In genomic region chr12:65275627-65276026, GRCh38 we compare ENCODE assay signal across 17 cellular contexts. TPM values are rescaled to one million over a fixed set of nuclear protein-coding genes. Genes with fewer than 3 reads are reported as not detected.
DNase-seq lines count a peak whose midpoint lies in the region; FAIRE-seq and TF ChIP-seq lines count a peak whose summit lies in the region.
"Had no signal": no experiment of that assay in that cellular context is flagged by ENCODE, and none has a peak within 500 bp of the region (broad histone marks: within the 10 kb centered on the region; RNA-seq: fewer than 3 reads in every experiment).

No MANE protein-coding gene starts in this region.

- no peak overlapping the region for H2BK12ac ChIP-seq in H1 (ENCODE audit: low read depth, low read length)

- no peak for TF ChIP-seq CTCF in mammary epithelial cell (conservative IDR thresholded peaks at IDR 0.05 in 1 of 2, IDR thresholded peaks at IDR 0.05 in 1 of 2; ENCODE audit: extremely low read depth in 1 of 2, insufficient read depth in 1 of 2, low read depth in 1 of 2, low read length in 2 of 2)
- TF ChIP-seq CTCF in breast epithelium (IDR thresholded peaks at IDR 0.05) = no peak
- no peak for TF ChIP-seq CTCF in H1 (IDR thresholded peaks at IDR 0.05; ENCODE audit: control extremely low read depth in 1 of 3, insufficient read depth in 1 of 3, low read depth in 1 of 3, low read length in 3 of 3)
- no peak for TF ChIP-seq CTCF in nephron (IDR thresholded peaks at IDR 0.05; ENCODE audit: unreplicated experiment in 3 of 3)
- no peak for TF ChIP-seq CTCF in OCI-LY7 (conservative IDR thresholded peaks at IDR 0.05; ENCODE audit: low read length)
- no peak for TF ChIP-seq CTCF in type B pancreatic cell (conservative IDR thresholded peaks at IDR 0.05)

- H3K27ac Mint-ChIP-seq in nephron (no peak overlapping the region), type B pancreatic cell (no peak overlapping the region)
- H3K27ac Mint-ChIP-seq: CD4-positive, alpha-beta memory T cell; HFFc6 had no signal

- H3K56ac ChIP-seq in H1 (replicated peaks; ENCODE audit: insufficient read length, low read depth, low read length) = no peak overlapping the region

- H4K91ac ChIP-seq in H1 (replicated peaks; ENCODE audit: insufficient read length, low read length) = no peak overlapping the region

- POLR2A ChIA-PET in H1 (lab: Charles Lee; ENCODE audit: partially characterized antibody) = interaction anchor here (1.2 kb wide), 1 partner anchor 15 kb away, joined by 4 read pairs; no protein-coding TSS in a partner anchor
- POLR2A ChIA-PET in OCI-LY7 (lab: Charles Lee) = interaction anchor here (0.9 kb wide), 1 partner anchor 10 kb away, joined by 4 read pairs; no protein-coding TSS in a partner anchor

- no peaks in the 10 kb centered on the region for H3K79me1 ChIP-seq in H1 (ENCODE audit: low read depth, low read length)

- H3K79me2 ChIP-seq in mammary epithelial cell (ENCODE audit: insufficient read depth, low read length) (peaks cover 4% of the 10 kb centered on the region), H1 (ENCODE audit: control insufficient read depth in 1 of 2, insufficient read depth in 2 of 2, low read length in 2 of 2) (no peaks in the 10 kb centered on the region), OCI-LY7 (ENCODE audit: insufficient read depth, low read depth, low read length) (no peaks in the 10 kb centered on the region)

- H3K27me3 ChIP-seq in mammary epithelial cell (ENCODE audit: insufficient read depth, low read length) (no peaks in the 10 kb centered on the region), breast epithelium (no peaks in the 10 kb centered on the region), H1 (replicated peaks in 1 of 4; ENCODE audit: control insufficient read depth in 3 of 4, extremely low read depth in 1 of 4, insufficient read depth in 3 of 4, low read length in 3 of 4) (peaks cover 0 to 4% (median 1%) of the 10 kb centered on the region in 4 experiments; a peak in 5 of 7 replicates)

- no peak overlapping the region for H3K4me2 ChIP-seq in mammary epithelial cell (ENCODE audit: insufficient read depth, low read depth, low read length)
- H3K4me2 ChIP-seq in H1 (ENCODE audit: insufficient read depth in 1 of 2, low read depth in 2 of 2, low read length in 2 of 2) = no peak overlapping the region
- H3K4me2 ChIP-seq in OCI-LY7 (ENCODE audit: low read length) = no peak overlapping the region

- no peak overlapping the region for H2AFZ ChIP-seq in mammary epithelial cell (ENCODE audit: low read depth, low read length)
- H2AFZ ChIP-seq in H1 (ENCODE audit: low read length) = 0 out of 2 replicates have a peak overlapping the region, but pooled peaks have one; percentile 17
- H2AFZ ChIP-seq in OCI-LY7 (ENCODE audit: low read length) = no peak overlapping the region

- H3K9me3 ChIP-seq in mammary epithelial cell (replicated peaks; ENCODE audit: insufficient read depth, low read length) = no peaks in the 10 kb centered on the region
- no peaks in the 10 kb centered on the region for H3K9me3 ChIP-seq in breast epithelium
- H3K9me3 ChIP-seq in H1 (ENCODE audit: insufficient read depth in 2 of 2, low read depth in 1 of 2, low read length in 1 of 2) = no peaks in the 10 kb centered on the region
- no peaks in the 10 kb centered on the region for H3K9me3 ChIP-seq in OCI-LY7 (ENCODE audit: low read length)
- H3K9me3 ChIP-seq: BE2C had no signal

- H2BK5ac ChIP-seq in H1 (ENCODE audit: low read depth, low read length) = no peak overlapping the region

- FAIRE-seq in H1 (lab: Jason Lieb, UNC) = no peak
- FAIRE-seq: GM12891 had no signal

- H3K36me3 ChIP-seq in mammary epithelial cell (ENCODE audit: insufficient read depth, low read length) (no peaks in the 10 kb centered on the region), breast epithelium (no peaks in the 10 kb centered on the region), H1 (ENCODE audit: control insufficient read depth in 2 of 4, insufficient read depth in 4 of 4, low read length in 3 of 4) (no peaks in the 10 kb centered on the region), OCI-LY7 (ENCODE audit: insufficient read depth, low read length) (no peaks in the 10 kb centered on the region)
- H3K36me3 ChIP-seq: BE2C had no signal

- H3K4ac ChIP-seq in H1 (replicated peaks; ENCODE audit: insufficient read length, low read depth, low read length) = no peak overlapping the region

- H3K23ac ChIP-seq in H1 (ENCODE audit: insufficient read length) = no peak overlapping the region

- no peaks in the 10 kb centered on the region for H3K36me3 Mint-ChIP-seq in nephron (ENCODE audit: low read depth)
- no peaks in the 10 kb centered on the region for H3K36me3 Mint-ChIP-seq in type B pancreatic cell
- H3K36me3 Mint-ChIP-seq: CD4-positive, alpha-beta memory T cell had no signal

- TF ChIP-seq POLR2A in breast epithelium (IDR thresholded peaks at IDR 0.05) (no peak), H1 (IDR thresholded peaks at IDR 0.05; ENCODE audit: control extremely low read depth in 1 of 2, low read depth in 2 of 2, low read length in 2 of 2) (no peak)

- H3K4me3 ChIP-seq in mammary epithelial cell (replicated peaks in 1 of 3; ENCODE audit: insufficient read depth in 1 of 3, low read depth in 2 of 3, low read length in 3 of 3) (no peak overlapping the region), breast epithelium (no peak overlapping the region), H1 (ENCODE audit: extremely low read depth in 1 of 4, insufficient read depth in 2 of 4, low read depth in 3 of 4, low read length in 4 of 4) (no peak overlapping the region), OCI-LY7 (ENCODE audit: low read depth, low read length, poor library complexity, severe bottlenecking) (no peak overlapping the region)
- H3K4me3 ChIP-seq in Jurkat, Clone E6-1 (ENCODE audit: low read length) = no peak overlapping the region

- no peak overlapping the region for H2BK20ac ChIP-seq in H1 (ENCODE audit: low read length)

- in situ Hi-C loops in mammary epithelial cell (cut with MboI; ENCODE audit: low sequenced_read_pairs in 2 of 2) = no loop called here

- DNase-seq in mammary epithelial cell (peak; percentile 43), breast epithelium (ENCODE audit: low spot score in 2 of 2) (no peak), H1 (ENCODE audit: low read depth in 1 of 2, low spot score in 2 of 2) (no peak), OCI-LY7 (ENCODE audit: low spot score) (no peak), type B pancreatic cell (ENCODE audit: extremely low spot score, unreplicated experiment) (no peak), midbrain (lab: John Stamatoyannopoulos, UW) (no peak)
- peak; percentile 41 for DNase-seq in Jurkat, Clone E6-1 (ENCODE audit: low read depth, low spot score)
- DNase-seq: ACHN; BE2C; CD4-positive, alpha-beta memory T cell; DMS79; EL; HCEC 1CT; HFFc6 had no signal

- no peak overlapping the region for H3K9ac ChIP-seq in mammary epithelial cell (ENCODE audit: insufficient read depth, low read length)
- H3K9ac ChIP-seq in H1 (replicated peaks in 1 of 4; ENCODE audit: extremely low read depth in 1 of 4, low read depth in 3 of 4, low read length in 3 of 4) = no peak overlapping the region

- no peak overlapping the region for H4K8ac ChIP-seq in H1 (ENCODE audit: extremely low read depth, insufficient read depth, low read length)

- CTCF ChIA-PET in mammary epithelial cell (lab: Charles Lee; ENCODE audit: low non-redundant PET) = no interaction called here
- CTCF ChIA-PET in H1 (lab: Charles Lee; ENCODE audit: partially characterized antibody) = interaction anchor here (0.8 to 0.9 kb wide), 3 partner anchors 10 to 106 kb away, joined by 3 to 5 read pairs (median 5); partner anchors contain the start of gene LEMD3
- CTCF ChIA-PET in OCI-LY7 (lab: Charles Lee; ENCODE audit: unreplicated experiment) = no interaction called here

- H3K4me3 Mint-ChIP-seq in nephron (peak overlapping the region in 2 of 3 experiments; percentile 15 to 47), type B pancreatic cell (no peak overlapping the region)
- H3K4me3 Mint-ChIP-seq: CD4-positive, alpha-beta memory T cell; HFFc6 had no signal

- H2BK15ac ChIP-seq in H1 (ENCODE audit: low read length) = no peak overlapping the region

- peaks cover 5% of the 10 kb centered on the region for H3K27me3 Mint-ChIP-seq in nephron (ENCODE audit: low read depth)
- peaks cover 33% of the 10 kb centered on the region for H3K27me3 Mint-ChIP-seq in type B pancreatic cell

- H3K23me2 ChIP-seq in H1 (ENCODE audit: low read depth, low read length) = peaks cover 13% of the 10 kb centered on the region; the same call in 1 of the 2 replicates

- H3K9me2 ChIP-seq in OCI-LY7 (ENCODE audit: insufficient read depth, low read length) = no peaks in the 10 kb centered on the region

- H2BK120ac ChIP-seq in H1 (replicated peaks; ENCODE audit: low read depth, low read length) = no peak overlapping the region

- H3K18ac ChIP-seq in H1 (ENCODE audit: extremely low read depth, low read length) = no peak overlapping the region

- no peak overlapping the region for H3K14ac ChIP-seq in H1 (ENCODE audit: insufficient read length)

- TF ChIP-seq EP300 in H1 (IDR thresholded peaks at IDR 0.05; ENCODE audit: borderline replicate concordance in 1 of 2, low read depth in 2 of 2, low read length in 2 of 2) = no peak

- TF ChIP-seq RAD21 in H1 (IDR thresholded peaks at IDR 0.05 in 1 of 2, conservative IDR thresholded peaks at IDR 0.05 in 1 of 2; ENCODE audit: low read depth in 2 of 2, low read length in 2 of 2) = no peak

- no peak overlapping the region for H2AK5ac ChIP-seq in H1 (ENCODE audit: low read depth, low read length)

- H3K4me1 ChIP-seq in mammary epithelial cell (ENCODE audit: insufficient read depth, low read length) (peaks cover 4% of the 10 kb centered on the region), breast epithelium (no peaks in the 10 kb centered on the region), H1 (replicated peaks in 1 of 4; ENCODE audit: control insufficient read depth in 3 of 4, insufficient read depth in 4 of 4, low read length in 3 of 4) (peaks cover 0 to 5% (median 3%) of the 10 kb centered on the region in 4 experiments; a peak in 4 of 7 replicates), OCI-LY7 (ENCODE audit: insufficient read depth, low read length, poor library complexity, severe bottlenecking) (no peaks in the 10 kb centered on the region)
- H3K4me1 ChIP-seq: BE2C had no signal

- intact Hi-C loops in mammary epithelial cell (cut with micrococcal nuclease) = no loop called here
- intact Hi-C loops in breast epithelium (cut with DNase I; ENCODE audit: low total_unique reads) = no loop called here
- intact Hi-C loops in OCI-LY7 (cut with micrococcal nuclease; ENCODE audit: unreplicated experiment) = no loop called here

- no peaks in the 10 kb centered on the region for H3K9me3 Mint-ChIP-seq in nephron
- no peaks in the 10 kb centered on the region for H3K9me3 Mint-ChIP-seq in type B pancreatic cell
- H3K9me3 Mint-ChIP-seq: CD4-positive, alpha-beta memory T cell; HFFc6 had no signal

- H3K27ac ChIP-seq in mammary epithelial cell (ENCODE audit: insufficient read depth, low read depth, low read length) (no peak overlapping the region), breast epithelium (no peak overlapping the region), H1 (ENCODE audit: low read depth, low read length) (no peak overlapping the region), OCI-LY7 (ENCODE audit: low read depth, low read length, poor library complexity, severe bottlenecking) (no peak overlapping the region)
- H3K27ac ChIP-seq: C4-2B had no signal

- no peaks in the 10 kb centered on the region for H4K20me1 ChIP-seq in mammary epithelial cell (ENCODE audit: insufficient read depth, low read length)
- no peaks in the 10 kb centered on the region for H4K20me1 ChIP-seq in H1 (replicated peaks in 1 of 2; ENCODE audit: control insufficient read depth in 1 of 2, insufficient read depth in 2 of 2, low read length in 2 of 2)
- no peaks in the 10 kb centered on the region for H4K20me1 ChIP-seq in OCI-LY7 (ENCODE audit: insufficient read depth, low read length)

- dilution Hi-C loops in mammary epithelial cell (cut with HindIII; ENCODE audit: low sequenced_read_pairs) = no loop called here

- 43% methylated on average over 3 of the region's 3 CpGs for WGBS in mammary epithelial cell (ENCODE audit: low coverage, missing lambda C conversion rate)
- WGBS in H1 (ENCODE audit: extremely low coverage in 1 of 2, insufficient coverage in 1 of 2, insufficient read length in 1 of 2, insufficient replicate concordance in 2 of 2, low coverage in 1 of 2, low lambda C conversion rate in 2 of 2, missing lambda C conversion rate in 1 of 2), 2 experiments = 88% methylated on average over 3 of the region's 3 CpGs; no CpG with 5 or more reads in 1 of the 2 experiments

- H3K4me1 Mint-ChIP-seq in nephron (peaks cover 10% of the 10 kb centered on the region), type B pancreatic cell (ENCODE audit: unreplicated experiment) (peaks cover 10% of the 10 kb centered on the region)

- BruUV-seq in mammary epithelial cell (replicated peaks; lab: Mats Ljungman, UMichigan) = no TSS peak
- no TSS peak for BruUV-seq in OCI-LY7 (replicated peaks; lab: Mats Ljungman, UMichigan)

- H4K5ac ChIP-seq in H1 (ENCODE audit: insufficient read length, low read depth, low read length) = no peak overlapping the region

RNA-seq across cellular contexts. Expression of gene MSRB3, which starts 2.9 kb away (rescaled TPM):
- total RNA-seq in mammary epithelial cell = 10 to 100 TPM; 40.5 to 56.8 TPM
- 9.9 TPM for polyA plus RNA-seq in mammary epithelial cell
- polyA minus RNA-seq in mammary epithelial cell = 3.2 TPM
- 10 to 100 TPM; 35.0 to 59.8 (median 51.8) TPM for total RNA-seq in breast epithelium
- polyA plus RNA-seq in Jurkat, Clone E6-1 (2012; ENCODE audit: insufficient read depth, insufficient read length) = 2.0 TPM
- total RNA-seq in H1 (2021; fragmentation: NEBNext Ultra II Directional; extraction: Animal tissue kit (Norgen Biotek cat#: 25700)) = 1.2 and 2.2 TPM in 2 replicates
- polyA plus RNA-seq in H1 (2011; rRNA removed) = 0.32 and 0.46 TPM in 2 replicates
- 0.67 TPM for polyA plus RNA-seq in H1 (2011; cell fraction: cytosol; rRNA removed)
- polyA plus RNA-seq in H1 (2011; cell fraction: nucleus; rRNA removed) = 0.48 TPM
- 0.37 to 0.52 TPM (median 0.40 TPM) in 4 replicates for polyA plus RNA-seq in H1 (2012, experiment 1 of 2)
- 0.14 TPM for polyA plus RNA-seq in H1 (2012, experiment 2 of 2)
- polyA plus RNA-seq in H1 (2013, experiment 1 of 2) = 0.49 TPM
- 0.52 TPM for polyA plus RNA-seq in H1 (2013, experiment 2 of 2)
- 1.0 and 1.8 TPM in 2 replicates for polyA minus RNA-seq in H1 (2011; rRNA and poly(A)+ RNA removed)
- polyA minus RNA-seq in H1 (2011; cell fraction: cytosol; rRNA and poly(A)+ RNA removed) = 0.44 TPM
- 3.0 TPM for polyA minus RNA-seq in H1 (2011; cell fraction: nucleus; rRNA and poly(A)+ RNA removed)
- total RNA-seq in OCI-LY7 (2014; rRNA removed; shearing (Covaris generic)) = not detected in 2 replicates
- total RNA-seq in OCI-LY7 (2022) = not detected in 2 replicates
- total RNA-seq in type B pancreatic cell (ENCODE audit: low replicate concordance) = 2.2 and 12.8 TPM in 2 replicates
- total RNA-seq: CD4-positive, alpha-beta memory T cell had no signal
- polyA plus RNA-seq: CD4-positive, alpha-beta memory T cell had no signal

Comparison
In these comparisons a context has a peak if more than half of its experiments do, and no peak if none do; other contexts are left out.
1. DNase-seq: peak in mammary epithelial cell (single experiment) and Jurkat, Clone E6-1 (single experiment); none in breast epithelium (0 of 2), H1 (0 of 2), OCI-LY7 (single experiment), type B pancreatic cell (single experiment) and midbrain (single experiment).